Comparison of ENCODE assay signal across 16 cellular contexts in genomic region chr22:21738966-21739365, GRCh38. TPM values are rescaled to one million over a fixed set of nuclear protein-coding genes. Genes with fewer than 3 reads are reported as not detected.
DNase-seq lines count a peak whose midpoint lies in the region; ATAC-seq, FAIRE-seq and TF ChIP-seq lines count a peak whose summit lies in the region.
"Had no signal": no experiment of that assay in that cellular context is flagged by ENCODE, and none has a peak within 500 bp of the region (broad histone marks: within the 10 kb centered on the region; RNA-seq: fewer than 3 reads in every experiment).

No MANE protein-coding gene starts in this region.

- no peak overlapping the region for H3K9ac ChIP-seq in BLaER1 treated with 17β-estradiol and CSF1 and Interleukin-3, amounts not matched to agents 10 nM and 100 nM

- H3K27me3 ChIP-seq in BLaER1 treated with 17β-estradiol and CSF1 and Interleukin-3, amounts not matched to agents 10 nM and 100 nM, result no peaks in the 10 kb centered on the region

- no peaks in the 10 kb centered on the region for H4K20me1 ChIP-seq in BLaER1 treated with 17β-estradiol and CSF1 and Interleukin-3, amounts not matched to agents 10 nM and 100 nM

- CTCF ChIA-PET in HEK293 (lab: Yijun Ruan, JAX), result no interaction called here
- CTCF ChIA-PET in RWPE1 (lab: Yijun Ruan, JAX), result interaction anchor here (0.6 kb wide), 1 partner anchor 12 kb away, joined by 3 read pairs; no protein-coding TSS in a partner anchor

- H3K27ac Mint-ChIP-seq in immature natural killer cell, result peak overlapping the region; percentile 67 to 92 (median 88)

- TF ChIP-seq CTCF in HEK293 (tag by site-specific recombination; IDR thresholded peaks at IDR 0.05) (no peak), RWPE1 (conservative IDR thresholded peaks at IDR 0.05; ENCODE audit: low read depth) (no peak)

- no peaks in the 10 kb centered on the region for H3K36me3 Mint-ChIP-seq in immature natural killer cell

- H3K4me1 ChIP-seq in BLaER1 treated with 17β-estradiol and CSF1 and Interleukin-3, amounts not matched to agents 10 nM and 100 nM, result peaks cover 9 to 62% (median 51%) of the 10 kb centered on the region in 10 experiments
- no peaks in the 10 kb centered on the region for H3K4me1 ChIP-seq in HEK293 (ENCODE audit: control insufficient read depth, insufficient read depth, low read length)

- DNase-seq in immature natural killer cell (no peak), urothelium cell line (ENCODE audit: low spot score) (no peak), NCI-H510A (lab: John Stamatoyannopoulos, UW) (no peak), RWPE1 (ENCODE audit: low spot score) (no peak)
- DNase-seq: ACHN; CD4-positive, alpha-beta memory T cell; DMS79 treated with DMSO at 0.1 percent for 48 hours; GDM1; IMR-90; KG1 had no signal

- peak overlapping the region in 10 of 11 experiments; percentile 17 to 67 (median 61); a peak in 18 of 22 replicates for H3K4me2 ChIP-seq in BLaER1 treated with 17β-estradiol and CSF1 and Interleukin-3, amounts not matched to agents 10 nM and 100 nM

- H3K9me3 ChIP-seq in BLaER1 treated with 17β-estradiol and CSF1 and Interleukin-3, amounts not matched to agents 10 nM and 100 nM (replicated peaks in 1 of 11), result peaks cover 0 to 9% (median 5%) of the 10 kb centered on the region in 11 experiments; a peak in 14 of 22 replicates
- no peaks in the 10 kb centered on the region for H3K9me3 ChIP-seq in HEK293 (ENCODE audit: control insufficient read depth, insufficient read depth, low read depth, low read length)

- no peak overlapping the region for H3K27ac ChIP-seq in BLaER1 treated with 17β-estradiol and CSF1 and Interleukin-3, amounts not matched to agents 10 nM and 100 nM
- no peak overlapping the region for H3K27ac ChIP-seq in HEK293 (ENCODE audit: extremely low read depth, low read depth, low read length)
- H3K27ac ChIP-seq in RWPE1, result no peak overlapping the region
- H3K27ac ChIP-seq: C4-2B had no signal

- peaks cover 48 to 50% of the 10 kb centered on the region in 2 donors for H3K4me1 Mint-ChIP-seq in immature natural killer cell

- H3K36me3 ChIP-seq in BLaER1 treated with 17β-estradiol and CSF1 and Interleukin-3, amounts not matched to agents 10 nM and 100 nM, result no peaks in the 10 kb centered on the region
- no peaks in the 10 kb centered on the region for H3K36me3 ChIP-seq in HEK293 (ENCODE audit: control insufficient read depth in 2 of 2, insufficient read depth in 1 of 2, low read length in 2 of 2)

- POLR2A ChIA-PET in HEK293 (lab: Yijun Ruan, JAX), result no interaction called here
- POLR2A ChIA-PET in RWPE1 (lab: Yijun Ruan, JAX; ENCODE audit: low non-redundant PET), result no interaction called here

- H3K27me3 Mint-ChIP-seq in immature natural killer cell (ENCODE audit: low read depth in 3 of 3), result peaks cover 8 to 24% (median 23%) of the 10 kb centered on the region in 3 donors
- H3K27me3 Mint-ChIP-seq: CD4-positive, alpha-beta memory T cell had no signal

- FAIRE-seq in urothelium cell line (lab: Jason Lieb, UNC), result peak; percentile 27
- FAIRE-seq: GM12892 had no signal

- H3K4me3 Mint-ChIP-seq in immature natural killer cell, result peak overlapping the region; percentile 12 to 75 (median 33)

- no peaks in the 10 kb centered on the region for H3K9me3 Mint-ChIP-seq in immature natural killer cell
- H3K9me3 Mint-ChIP-seq: CD4-positive, alpha-beta memory T cell had no signal

- no peak for ATAC-seq in HG03175 (IDR thresholded peaks at IDR 0.05; ENCODE audit: unreplicated experiment)
- ATAC-seq: HCT116 had no signal

- no peak overlapping the region for H3K4me3 ChIP-seq in BLaER1 treated with 17β-estradiol and CSF1 and Interleukin-3, amounts not matched to agents 10 nM and 100 nM
- H3K4me3 ChIP-seq in HEK293 (ENCODE audit: low read depth, low read length), result no peak overlapping the region

TF ChIP-seq in HEK293, 187 proteins besides CTCF, POLR2A, EP300 and RAD21:
- no peak for TF ChIP-seq ZNF266 (tag by site-specific recombination; IDR thresholded peaks at IDR 0.05; ENCODE audit: low read depth)
- no peak for TF ChIP-seq ZSCAN23 (tag by site-specific recombination; IDR thresholded peaks at IDR 0.05)
- TF ChIP-seq, protein P1, sequence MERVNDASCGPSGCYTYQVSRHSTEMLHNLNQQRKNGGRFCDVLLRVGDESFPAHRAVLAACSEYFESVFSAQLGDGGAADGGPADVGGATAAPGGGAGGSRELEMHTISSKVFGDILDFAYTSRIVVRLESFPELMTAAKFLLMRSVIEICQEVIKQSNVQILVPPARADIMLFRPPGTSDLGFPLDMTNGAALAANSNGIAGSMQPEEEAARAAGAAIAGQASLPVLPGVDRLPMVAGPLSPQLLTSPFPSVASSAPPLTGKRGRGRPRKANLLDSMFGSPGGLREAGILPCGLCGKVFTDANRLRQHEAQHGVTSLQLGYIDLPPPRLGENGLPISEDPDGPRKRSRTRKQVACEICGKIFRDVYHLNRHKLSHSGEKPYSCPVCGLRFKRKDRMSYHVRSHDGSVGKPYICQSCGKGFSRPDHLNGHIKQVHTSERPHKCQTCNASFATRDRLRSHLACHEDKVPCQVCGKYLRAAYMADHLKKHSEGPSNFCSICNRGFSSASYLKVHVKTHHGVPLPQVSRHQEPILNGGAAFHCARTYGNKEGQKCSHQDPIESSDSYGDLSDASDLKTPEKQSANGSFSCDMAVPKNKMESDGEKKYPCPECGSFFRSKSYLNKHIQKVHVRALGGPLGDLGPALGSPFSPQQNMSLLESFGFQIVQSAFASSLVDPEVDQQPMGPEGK (tag by site-specific recombination; IDR thresholded peaks at IDR 0.05), result 0 out of 2 replicates have a peak, but pooled peaks have one; percentile 10
- TF ChIP-seq, protein P2, sequence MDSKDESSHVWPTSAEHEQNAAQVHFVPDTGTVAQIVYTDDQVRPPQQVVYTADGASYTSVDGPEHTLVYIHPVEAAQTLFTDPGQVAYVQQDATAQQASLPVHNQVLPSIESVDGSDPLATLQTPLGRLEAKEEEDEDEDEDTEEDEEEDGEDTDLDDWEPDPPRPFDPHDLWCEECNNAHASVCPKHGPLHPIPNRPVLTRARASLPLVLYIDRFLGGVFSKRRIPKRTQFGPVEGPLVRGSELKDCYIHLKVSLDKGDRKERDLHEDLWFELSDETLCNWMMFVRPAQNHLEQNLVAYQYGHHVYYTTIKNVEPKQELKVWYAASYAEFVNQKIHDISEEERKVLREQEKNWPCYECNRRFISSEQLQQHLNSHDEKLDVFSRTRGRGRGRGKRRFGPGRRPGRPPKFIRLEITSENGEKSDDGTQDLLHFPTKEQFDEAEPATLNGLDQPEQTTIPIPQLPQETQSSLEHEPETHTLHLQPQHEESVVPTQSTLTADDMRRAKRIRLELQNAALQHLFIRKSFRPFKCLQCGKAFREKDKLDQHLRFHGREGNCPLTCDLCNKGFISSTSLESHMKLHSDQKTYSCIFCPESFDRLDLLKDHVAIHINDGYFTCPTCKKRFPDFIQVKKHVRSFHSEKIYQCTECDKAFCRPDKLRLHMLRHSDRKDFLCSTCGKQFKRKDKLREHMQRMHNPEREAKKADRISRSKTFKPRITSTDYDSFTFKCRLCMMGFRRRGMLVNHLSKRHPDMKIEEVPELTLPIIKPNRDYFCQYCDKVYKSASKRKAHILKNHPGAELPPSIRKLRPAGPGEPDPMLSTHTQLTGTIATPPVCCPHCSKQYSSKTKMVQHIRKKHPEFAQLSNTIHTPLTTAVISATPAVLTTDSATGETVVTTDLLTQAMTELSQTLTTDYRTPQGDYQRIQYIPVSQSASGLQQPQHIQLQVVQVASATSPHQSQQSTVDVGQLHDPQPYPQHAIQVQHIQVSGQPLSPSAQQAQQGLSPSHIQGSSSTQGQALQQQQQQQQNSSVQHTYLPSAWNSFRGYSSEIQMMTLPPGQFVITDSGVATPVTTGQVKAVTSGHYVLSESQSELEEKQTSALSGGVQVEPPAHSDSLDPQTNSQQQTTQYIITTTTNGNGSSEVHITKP (tag by site-specific recombination; IDR thresholded peaks at IDR 0.05), result 0 out of 2 replicates have a peak, but pooled peaks have one; percentile 11
- TF ChIP-seq ZFHX2 (tag by site-specific recombination; conservative IDR thresholded peaks at IDR 0.05), result peak; percentile 93
- TF ChIP-seq EGR2 (tag by site-specific recombination; IDR thresholded peaks at IDR 0.05; ENCODE audit: low read depth), result peak; percentile 96
- no peak for TF ChIP-seq ZNF211 (tag by site-specific recombination; IDR thresholded peaks at IDR 0.05; ENCODE audit: low read depth)
- no peak for TF ChIP-seq HOXC10 (CRISPR knock-in tag; IDR thresholded peaks at IDR 0.05)
- TF ChIP-seq ZNF501 (tag by site-specific recombination; IDR thresholded peaks at IDR 0.05), result no peak

RNA-seq across cellular contexts. Expression of gene YPEL1, which starts 3.4 kb away (rescaled TPM):
- 100 to 1,000 TPM in 2 of 3 donors, 10 to 100 TPM in 1; 72.9 to 100 (median 100) TPM for polyA plus RNA-seq in immature natural killer cell
